ENCODE assay signal across 12 cellular contexts in the genomic region with DNA sequence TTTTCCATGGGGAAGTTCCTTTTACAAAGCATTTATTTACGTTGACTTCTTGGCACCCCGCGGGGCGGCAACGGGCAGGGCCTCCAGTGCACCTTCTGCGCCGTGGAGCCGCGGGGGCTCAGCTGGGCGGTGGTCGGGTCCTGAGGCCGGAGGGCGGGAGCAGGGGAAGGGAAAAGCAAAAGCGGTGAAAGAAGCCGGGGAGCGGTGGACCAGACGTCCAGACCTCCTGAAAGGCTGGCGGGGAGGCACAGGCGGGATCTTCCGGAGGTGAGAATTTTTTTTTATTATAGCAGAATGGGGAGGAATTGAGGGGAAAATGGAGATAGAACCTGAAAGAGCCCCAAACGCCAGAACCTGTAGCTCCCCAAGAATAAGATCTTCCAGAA. TPM values are rescaled to one million over a fixed set of nuclear protein-coding genes. Genes with fewer than 3 reads are reported as not detected.
DNase-seq lines count a peak whose midpoint lies in the region; ATAC-seq and TF ChIP-seq lines count a peak whose summit lies in the region.
"Not testable (repeated sequence)": the region's sequence is repeated elsewhere in the genome, so short reads cannot be mapped to it uniquely, and the experiment has no call there.
"Had no signal": no experiment of that assay in that cellular context is flagged by ENCODE, and none has a peak within 500 bp of the region (broad histone marks: within the 10 kb centered on the region; RNA-seq: fewer than 3 reads in every experiment).

No MANE protein-coding gene starts in this region.

- DNase-seq in AG04449 (ENCODE audit: low read depth, low spot score); H7; RWPE2 (ENCODE audit: low spot score); activated CD8-positive, alpha-beta T cell treated with anti-CD3 and anti-CD28 coated beads, Interleukin-2, amount 10 ng/mL, durations not matched to agents 7 days and 5 days; fibroblast of villous mesenchyme (ENCODE audit: low read depth); naive thymus-derived CD8-positive, alpha-beta T cell; smooth muscle cell (lab: John Stamatoyannopoulos, UW; ENCODE audit: unreplicated experiment): not testable (repeated sequence)

- not testable (repeated sequence) for H3K36me3 ChIP-seq in H7 (replicated peaks; ENCODE audit: control insufficient read depth, insufficient read depth, low read length); RWPE2 (ENCODE audit: low read depth); smooth muscle cell (ENCODE audit: low read depth)

- H4K20me1 ChIP-seq in smooth muscle cell (ENCODE audit: low read depth) = not testable (repeated sequence)

- not testable (repeated sequence) for H3K9me3 Mint-ChIP-seq in activated CD8-positive, alpha-beta T cell treated with anti-CD3 and anti-CD28 coated beads, Interleukin-2, amount 10 ng/mL, durations not matched to agents 7 days and 5 days (ENCODE audit: insufficient read depth); brain; naive thymus-derived CD8-positive, alpha-beta T cell

- ATAC-seq in RWPE2 (ENCODE audit: low read depth); activated CD8-positive, alpha-beta T cell treated with anti-CD3 and anti-CD28 coated beads, Interleukin-2, amount 10 ng/mL, durations not matched to agents 7 days and 5 days; naive thymus-derived CD8-positive, alpha-beta T cell: not testable (repeated sequence)

- H3F3A ChIP-seq in smooth muscle cell (ENCODE audit: low read depth) = not testable (repeated sequence)

- H3K4me2 ChIP-seq in smooth muscle cell = peak overlapping the region; percentile 84

- not testable (repeated sequence) for H3K9me3 ChIP-seq in RWPE2 (ENCODE audit: severe bottlenecking); smooth muscle cell (replicated peaks; ENCODE audit: low read depth)

- not testable (repeated sequence) for H3K79me2 ChIP-seq in smooth muscle cell (ENCODE audit: low read depth)

- not testable (repeated sequence) for H3K27me3 Mint-ChIP-seq in activated CD8-positive, alpha-beta T cell treated with anti-CD3 and anti-CD28 coated beads, Interleukin-2, amount 10 ng/mL, durations not matched to agents 7 days and 5 days (ENCODE audit: low read depth); brain; naive thymus-derived CD8-positive, alpha-beta T cell

- H3K4me3 ChIP-seq in AG04449 (ENCODE audit: low read depth, low read length) (peak overlapping the region; percentile 42), H7 (ENCODE audit: insufficient read depth, low read depth, low read length) (peak overlapping the region; percentile 45), fibroblast of villous mesenchyme (ENCODE audit: low read depth, low read length) (peak overlapping the region; percentile 60), smooth muscle cell (peak overlapping the region; percentile 55)
- H3K4me3 ChIP-seq in RWPE2 (ENCODE audit: severe bottlenecking) = not testable (repeated sequence)

- peak overlapping the region; percentile 55 for H3K27ac ChIP-seq in RWPE2 (ENCODE audit: poor library complexity, severe bottlenecking)
- not testable (repeated sequence) for H3K27ac ChIP-seq in smooth muscle cell (ENCODE audit: low read depth)

- not testable (repeated sequence) for H3K4me1 Mint-ChIP-seq in activated CD8-positive, alpha-beta T cell treated with anti-CD3 and anti-CD28 coated beads, Interleukin-2, amount 10 ng/mL, durations not matched to agents 7 days and 5 days (ENCODE audit: low read depth); brain; naive thymus-derived CD8-positive, alpha-beta T cell

- H3K4me1 ChIP-seq in RWPE2 (ENCODE audit: insufficient read depth, poor library complexity, severe bottlenecking); smooth muscle cell (ENCODE audit: low read depth): not testable (repeated sequence)

- not testable (repeated sequence) for H3K9ac ChIP-seq in smooth muscle cell (ENCODE audit: low read depth)

- not testable (repeated sequence) for H3K27me3 ChIP-seq in H7 (ENCODE audit: control insufficient read depth, insufficient read depth, low read length); RWPE2 (ENCODE audit: insufficient read depth, poor library complexity, severe bottlenecking); smooth muscle cell (ENCODE audit: low read depth)

- peak overlapping the region; percentile 79 for H3K27ac Mint-ChIP-seq in activated CD8-positive, alpha-beta T cell treated with anti-CD3 and anti-CD28 coated beads, Interleukin-2, amount 10 ng/mL, durations not matched to agents 7 days and 5 days
- H3K27ac Mint-ChIP-seq in brain = not testable (repeated sequence)
- peak overlapping the region; percentile 46 to 100 (median 96) for H3K27ac Mint-ChIP-seq in naive thymus-derived CD8-positive, alpha-beta T cell

- not testable (repeated sequence) for H2AFZ ChIP-seq in smooth muscle cell (ENCODE audit: low read depth)

- POLR2A ChIA-PET in AG04449 (lab: Yijun Ruan, JAX); activated CD8-positive, alpha-beta T cell treated with anti-CD3 and anti-CD28 coated beads, Interleukin-2, amount 10 ng/mL, durations not matched to agents 7 days and 5 days (lab: Charles Lee); naive thymus-derived CD8-positive, alpha-beta T cell (lab: Charles Lee): not testable (repeated sequence)

- not testable (repeated sequence) for H3K36me3 Mint-ChIP-seq in activated CD8-positive, alpha-beta T cell treated with anti-CD3 and anti-CD28 coated beads, Interleukin-2, amount 10 ng/mL, durations not matched to agents 7 days and 5 days (ENCODE audit: low read depth); brain; naive thymus-derived CD8-positive, alpha-beta T cell

- H3K4me3 Mint-ChIP-seq in activated CD8-positive, alpha-beta T cell treated with anti-CD3 and anti-CD28 coated beads, Interleukin-2, amount 10 ng/mL, durations not matched to agents 7 days and 5 days = peak overlapping the region; percentile 88
- H3K4me3 Mint-ChIP-seq in brain = peak overlapping the region; percentile 60 to 81 (median 73)
- H3K4me3 Mint-ChIP-seq in naive thymus-derived CD8-positive, alpha-beta T cell = peak overlapping the region; percentile 72 to 99 (median 88)

- 1% methylated on average over 12 of the region's 21 CpGs for WGBS in smooth muscle cell (ENCODE audit: low lambda C conversion rate)

- not testable (repeated sequence) for TF ChIP-seq CTCF in AG04449 (IDR thresholded peaks at IDR 0.05; ENCODE audit: insufficient read depth, low read length, missing control alignments); RWPE2 (IDR thresholded peaks at IDR 0.05; ENCODE audit: poor library complexity, severe bottlenecking); fibroblast of villous mesenchyme (IDR thresholded peaks at IDR 0.05; ENCODE audit: insufficient read depth, low read depth, low read length); smooth muscle cell (IDR thresholded peaks at IDR 0.05; ENCODE audit: borderline replicate concordance, insufficient read depth, poor library complexity, severe bottlenecking)
- TF ChIP-seq CTCF in brain (conservative IDR thresholded peaks at IDR 0.05) = peak in 1 of 2 experiments; percentile 5

- CTCF ChIA-PET in AG04449 (lab: Yijun Ruan, JAX); activated CD8-positive, alpha-beta T cell treated with anti-CD3 and anti-CD28 coated beads, Interleukin-2, amount 10 ng/mL, durations not matched to agents 7 days and 5 days (lab: Charles Lee): not testable (repeated sequence)

RNA-seq across cellular contexts. Expression of gene PPIAL4A, which starts 44.6 kb away (rescaled TPM):
- not detected in 2 replicates for total RNA-seq in H7 (2014; rRNA removed; shearing (Covaris generic))
- not detected for total RNA-seq in activated CD8-positive, alpha-beta T cell treated with anti-CD3 and anti-CD28 coated beads, Interleukin-2, amount 10 ng/mL, durations not matched to agents 7 days and 5 days
- not detected for polyA plus RNA-seq in brain (ENCODE audit: insufficient read depth, low read depth, low replicate concordance)
- not detected in 2 replicates for total RNA-seq in fibroblast of villous mesenchyme
- not detected for total RNA-seq in naive thymus-derived CD8-positive, alpha-beta T cell
- polyA plus RNA-seq in naive thymus-derived CD8-positive, alpha-beta T cell = under 1 TPM in 1 of 3 donors, not detected in 2; 0.59 TPM
- total RNA-seq in smooth muscle cell = not detected in 2 replicates
- polyA plus RNA-seq in smooth muscle cell = not detected in 2 replicates
- total RNA-seq: H1, left cardiac atrium, mononuclear cell, transverse colon had no signal
- polyA plus RNA-seq: H1 had no signal
